13 cellular contexts compared by ENCODE assay signal in genomic region chr22:30717331-30717921, GRCh38. TPM values are rescaled to one million over a fixed set of nuclear protein-coding genes. Genes with fewer than 3 reads are reported as not detected.
DNase-seq lines count a peak whose midpoint lies in the region; ATAC-seq, FAIRE-seq and TF ChIP-seq lines count a peak whose summit lies in the region.
"Had no signal": no experiment of that assay in that cellular context is flagged by ENCODE, and none has a peak within 500 bp of the region (broad histone marks: within the 10 kb centered on the region; RNA-seq: fewer than 3 reads in every experiment).

No MANE protein-coding gene starts in this region.

- no peak for DNase-seq in Caco-2
- peak; percentile 6 for DNase-seq in LoVo (ENCODE audit: low spot score)
- DNase-seq in dedifferentiated amniotic fluid mesenchymal stem cell (ENCODE audit: extremely low spot score) = peak; percentile 56
- DNase-seq in myocyte (ENCODE audit: low read depth) = peak; percentile 75
- no peak for DNase-seq in GF-D8 (lab: John Stamatoyannopoulos, UW)
- DNase-seq in Ammon's horn (ENCODE audit: low spot score) = no peak
- DNase-seq in kidney = no peak
- DNase-seq: activated CD4-positive, CD25-positive, alpha-beta regulatory T cell; NCI-H1694; psoas muscle; upper lobe of left lung had no signal

- ATAC-seq in HG03175 (IDR thresholded peaks at IDR 0.05; ENCODE audit: unreplicated experiment) = no peak

- H3K4me1 ChIP-seq in Caco-2 (no peaks in the 10 kb centered on the region), kidney (ENCODE audit: control insufficient read depth in 1 of 2, insufficient read depth in 1 of 2, low read depth in 1 of 2, low read length in 2 of 2) (no peaks in the 10 kb centered on the region)
- H3K4me1 ChIP-seq: upper lobe of left lung had no signal

- FAIRE-seq in kidney (lab: Jason Lieb, UNC) = no peak
- FAIRE-seq: H1 had no signal

- no peaks in the 10 kb centered on the region for H3K36me3 Mint-ChIP-seq in Caco-2 (ENCODE audit: insufficient read depth, unreplicated experiment)

- H3K27ac ChIP-seq in kidney (ENCODE audit: low read depth in 2 of 2, low read length in 2 of 2) = no peak overlapping the region
- H3K27ac ChIP-seq: psoas muscle, upper lobe of left lung had no signal

- H3K4me3 ChIP-seq in Caco-2 (ENCODE audit: low read depth, low read length) = no peak overlapping the region
- H3K4me3 ChIP-seq in kidney (ENCODE audit: low read length in 2 of 2) = no peak overlapping the region
- H3K4me3 ChIP-seq: psoas muscle, upper lobe of left lung had no signal

- no peak overlapping the region for H3K9ac ChIP-seq in kidney (ENCODE audit: low read length in 2 of 2)

- H3K27me3 ChIP-seq in Caco-2 (replicated peaks; ENCODE audit: control insufficient read depth, insufficient read depth, low read length) = no peaks in the 10 kb centered on the region
- H3K27me3 ChIP-seq: upper lobe of left lung had no signal

- POLR2A ChIA-PET in Caco-2 (lab: Charles Lee) = no interaction called here

- intact Hi-C loops in Caco-2 (cut with micrococcal nuclease; ENCODE audit: unreplicated experiment) = no loop called here
- intact Hi-C loops in kidney (cut with DNase I) = no loop called here

- TF ChIP-seq CTCF in Caco-2 (IDR thresholded peaks at IDR 0.05; ENCODE audit: insufficient read depth in 1 of 2, low read depth in 1 of 2, low read length in 1 of 2, severe bottlenecking in 1 of 2, unreplicated experiment in 1 of 2) = no peak
- no peak for TF ChIP-seq CTCF in kidney (IDR thresholded peaks at IDR 0.05; ENCODE audit: borderline replicate concordance, extremely low read depth, insufficient read depth)

- H3K4me3 Mint-ChIP-seq in Caco-2 (ENCODE audit: unreplicated experiment) = no peak overlapping the region

- H3K36me3 ChIP-seq in Caco-2 (ENCODE audit: control insufficient read depth, insufficient read depth, low read length) (no peaks in the 10 kb centered on the region), kidney (ENCODE audit: control insufficient read depth in 1 of 2, insufficient read depth in 2 of 2, low read length in 2 of 2) (no peaks in the 10 kb centered on the region)
- H3K36me3 ChIP-seq: upper lobe of left lung had no signal

- peak overlapping the region; percentile 8 for H3K27ac Mint-ChIP-seq in Caco-2 (ENCODE audit: unreplicated experiment)

- CTCF ChIA-PET in Caco-2 (lab: Charles Lee) = no interaction called here

- H3K27me3 Mint-ChIP-seq in Caco-2 (ENCODE audit: insufficient read depth, unreplicated experiment) = peaks cover under 1% of the 10 kb centered on the region

- no TSS peak for BruUV-seq in Caco-2 (replicated peaks; lab: Mats Ljungman, UMichigan)

- H3K9me3 ChIP-seq in Caco-2 (no peaks in the 10 kb centered on the region), kidney (ENCODE audit: control insufficient read depth in 1 of 2, low read length in 2 of 2) (no peaks in the 10 kb centered on the region)
- H3K9me3 ChIP-seq: psoas muscle, upper lobe of left lung had no signal

- no peaks in the 10 kb centered on the region for H3K9me3 Mint-ChIP-seq in Caco-2 (ENCODE audit: unreplicated experiment)

- H3K4me1 Mint-ChIP-seq in Caco-2 (ENCODE audit: low read depth, unreplicated experiment) = no peaks in the 10 kb centered on the region

RNA-seq across cellular contexts. Expression of gene OSBP2, which starts 22.8 kb away (rescaled TPM):
- total RNA-seq in Caco-2 (2022) = 4.2 and 6.2 TPM in 2 replicates
- 19.3 and 29.7 TPM in 2 replicates for total RNA-seq in myocyte
- 7.3 TPM for polyA plus RNA-seq in myocyte (2012)
- total RNA-seq in kidney = 4.0 TPM
- polyA plus RNA-seq in kidney (ENCODE audit: insufficient read depth, low read depth, low replicate concordance) = 3.4 TPM

RNA-seq across cellular contexts. Expression of gene DUSP18, which starts 49.8 kb away (rescaled TPM):
- total RNA-seq in Caco-2 (2022) (6.0 and 7.9 TPM in 2 replicates), myocyte (4.4 and 4.7 TPM in 2 replicates), kidney (14.0 TPM)
- 6.1 TPM for polyA plus RNA-seq in myocyte (2012)
- 3.6 TPM for polyA plus RNA-seq in kidney (ENCODE audit: insufficient read depth, low read depth, low replicate concordance)

Comparison
In these comparisons a context has a peak if more than half of its experiments do, and no peak if none do; other contexts are left out.
1. DNase-seq: peak in LoVo (single experiment), dedifferentiated amniotic fluid mesenchymal stem cell (single experiment) and myocyte (single experiment); none in Caco-2 (0 of 2), GF-D8 (single experiment), Ammon's horn (single experiment) and kidney (single experiment).